Comparison of ENCODE assay signal across 1 cellular context in the genomic region with DNA sequence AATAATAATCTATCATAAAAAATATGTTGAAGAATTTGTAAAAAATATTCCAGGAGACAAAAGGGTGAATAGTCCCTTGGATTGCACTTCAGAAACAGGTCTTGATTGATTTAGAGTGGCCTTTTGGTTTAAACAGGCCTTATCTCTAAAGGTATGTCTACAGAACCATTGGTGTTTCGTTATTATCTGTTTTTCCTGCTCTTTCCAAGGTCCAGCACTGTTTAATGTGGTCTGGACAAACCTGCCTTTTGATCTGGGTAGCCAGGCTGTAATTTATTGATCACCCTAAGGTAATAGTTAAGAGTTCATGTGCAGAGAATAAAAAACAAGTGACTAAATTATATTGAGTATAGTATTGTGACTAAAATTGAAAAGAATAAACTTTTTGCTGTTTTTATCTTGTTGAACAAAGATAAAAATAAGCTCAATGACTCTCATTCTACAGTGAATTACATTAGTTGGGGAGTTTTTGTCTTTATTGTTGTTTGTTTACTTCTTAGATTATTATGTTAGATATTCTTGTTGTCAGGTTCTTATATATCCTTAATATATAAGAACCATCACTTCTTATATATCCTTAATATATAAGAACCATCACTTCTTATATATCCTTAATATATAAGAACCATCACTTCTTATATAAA.
A peak's percentile ranks its signal among the peaks of the same experiment; 100 is the strongest.
TF ChIP-seq lines count a peak whose summit lies in the region.

No MANE protein-coding gene starts in this region.

TF ChIP-seq in HepG2, 621 proteins besides CTCF, POLR2A, EP300 and RAD21 (continued from another document and continues in another):
- TF ChIP-seq TFDP2 (CRISPR knock-in tag; IDR thresholded peaks at IDR 0.05), result no peak
- no peak for TF ChIP-seq BRCA1 (CRISPR knock-in tag; IDR thresholded peaks at IDR 0.05)
- TF ChIP-seq, protein P1, sequence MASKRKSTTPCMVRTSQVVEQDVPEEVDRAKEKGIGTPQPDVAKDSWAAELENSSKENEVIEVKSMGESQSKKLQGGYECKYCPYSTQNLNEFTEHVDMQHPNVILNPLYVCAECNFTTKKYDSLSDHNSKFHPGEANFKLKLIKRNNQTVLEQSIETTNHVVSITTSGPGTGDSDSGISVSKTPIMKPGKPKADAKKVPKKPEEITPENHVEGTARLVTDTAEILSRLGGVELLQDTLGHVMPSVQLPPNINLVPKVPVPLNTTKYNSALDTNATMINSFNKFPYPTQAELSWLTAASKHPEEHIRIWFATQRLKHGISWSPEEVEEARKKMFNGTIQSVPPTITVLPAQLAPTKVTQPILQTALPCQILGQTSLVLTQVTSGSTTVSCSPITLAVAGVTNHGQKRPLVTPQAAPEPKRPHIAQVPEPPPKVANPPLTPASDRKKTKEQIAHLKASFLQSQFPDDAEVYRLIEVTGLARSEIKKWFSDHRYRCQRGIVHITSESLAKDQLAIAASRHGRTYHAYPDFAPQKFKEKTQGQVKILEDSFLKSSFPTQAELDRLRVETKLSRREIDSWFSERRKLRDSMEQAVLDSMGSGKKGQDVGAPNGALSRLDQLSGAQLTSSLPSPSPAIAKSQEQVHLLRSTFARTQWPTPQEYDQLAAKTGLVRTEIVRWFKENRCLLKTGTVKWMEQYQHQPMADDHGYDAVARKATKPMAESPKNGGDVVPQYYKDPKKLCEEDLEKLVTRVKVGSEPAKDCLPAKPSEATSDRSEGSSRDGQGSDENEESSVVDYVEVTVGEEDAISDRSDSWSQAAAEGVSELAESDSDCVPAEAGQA (IDR thresholded peaks at IDR 0.05; ENCODE audit: low read depth), result no peak
- TF ChIP-seq, protein P1 (CRISPR knock-in tag; IDR thresholded peaks at IDR 0.05; ENCODE audit: borderline replicate concordance), result no peak
- no peak for TF ChIP-seq ZNF235 (CRISPR knock-in tag; IDR thresholded peaks at IDR 0.05; ENCODE audit: borderline replicate concordance)
- TF ChIP-seq ZNF383 (CRISPR knock-in tag; IDR thresholded peaks at IDR 0.05; ENCODE audit: borderline replicate concordance), result no peak
- peak; percentile 99 for TF ChIP-seq CBFB (CRISPR knock-in tag; IDR thresholded peaks at IDR 0.05)
- TF ChIP-seq HMGA1 (CRISPR knock-in tag; conservative IDR thresholded peaks at IDR 0.05), result no peak
- TF ChIP-seq NR2F2 (IDR thresholded peaks at IDR 0.05; ENCODE audit: borderline replicate concordance, low read depth), result peak; percentile 96
- peak; percentile 90 for TF ChIP-seq SKI (IDR thresholded peaks at IDR 0.05; ENCODE audit: partially characterized antibody)
- peak; percentile 92 for TF ChIP-seq HNF4G (IDR thresholded peaks at IDR 0.05; ENCODE audit: borderline replicate concordance, low read depth, low read length)
- no peak for TF ChIP-seq HNF4G (CRISPR knock-in tag; IDR thresholded peaks at IDR 0.05; ENCODE audit: borderline replicate concordance, low read depth)
- no peak for TF ChIP-seq ZNF34 (CRISPR knock-in tag; IDR thresholded peaks at IDR 0.05; ENCODE audit: borderline replicate concordance)
- no peak for TF ChIP-seq DNMT3B (CRISPR knock-in tag; conservative IDR thresholded peaks at IDR 0.05)
- no peak for TF ChIP-seq ZNF275 (CRISPR knock-in tag; IDR thresholded peaks at IDR 0.05; ENCODE audit: borderline replicate concordance)
- TF ChIP-seq SAFB2 (CRISPR knock-in tag; IDR thresholded peaks at IDR 0.05; ENCODE audit: borderline replicate concordance, low read depth), result no peak
- no peak for TF ChIP-seq ZNF263 (CRISPR knock-in tag; IDR thresholded peaks at IDR 0.05)
- TF ChIP-seq MYNN (CRISPR knock-in tag; IDR thresholded peaks at IDR 0.05; ENCODE audit: low read depth), result no peak
- TF ChIP-seq ZNF577 (CRISPR knock-in tag; IDR thresholded peaks at IDR 0.05; ENCODE audit: borderline replicate concordance, low read depth), result no peak
- TF ChIP-seq, protein P2, sequence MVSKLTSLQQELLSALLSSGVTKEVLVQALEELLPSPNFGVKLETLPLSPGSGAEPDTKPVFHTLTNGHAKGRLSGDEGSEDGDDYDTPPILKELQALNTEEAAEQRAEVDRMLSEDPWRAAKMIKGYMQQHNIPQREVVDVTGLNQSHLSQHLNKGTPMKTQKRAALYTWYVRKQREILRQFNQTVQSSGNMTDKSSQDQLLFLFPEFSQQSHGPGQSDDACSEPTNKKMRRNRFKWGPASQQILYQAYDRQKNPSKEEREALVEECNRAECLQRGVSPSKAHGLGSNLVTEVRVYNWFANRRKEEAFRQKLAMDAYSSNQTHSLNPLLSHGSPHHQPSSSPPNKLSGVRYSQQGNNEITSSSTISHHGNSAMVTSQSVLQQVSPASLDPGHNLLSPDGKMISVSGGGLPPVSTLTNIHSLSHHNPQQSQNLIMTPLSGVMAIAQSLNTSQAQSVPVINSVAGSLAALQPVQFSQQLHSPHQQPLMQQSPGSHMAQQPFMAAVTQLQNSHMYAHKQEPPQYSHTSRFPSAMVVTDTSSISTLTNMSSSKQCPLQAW (CRISPR knock-in tag; IDR thresholded peaks at IDR 0.05), result peak; percentile 50; the same call in 1 of the 2 replicates
- no peak for TF ChIP-seq SYNCRIP (IDR thresholded peaks at IDR 0.05; ENCODE audit: insufficient read depth, low read depth, low read length)
- TF ChIP-seq XRCC5 (optimal IDR thresholded peaks at IDR 0.05; ENCODE audit: low read length), result no peak
- no peak for TF ChIP-seq SIN3A (IDR thresholded peaks at IDR 0.05; ENCODE audit: borderline replicate concordance, low read depth, low read length)
- peak; percentile 89 for TF ChIP-seq HNF1A (IDR thresholded peaks at IDR 0.05; ENCODE audit: low read depth)
- peak; percentile 89 for TF ChIP-seq HNF1A (CRISPR knock-in tag; IDR thresholded peaks at IDR 0.05; ENCODE audit: borderline replicate concordance)
- TF ChIP-seq HES4 (CRISPR knock-in tag; IDR thresholded peaks at IDR 0.05; ENCODE audit: borderline replicate concordance), result no peak
- peak; percentile 92 for TF ChIP-seq RARA (CRISPR knock-in tag; IDR thresholded peaks at IDR 0.05)
- peak; percentile 69; the same call in 1 of the 2 replicates for TF ChIP-seq ZNF614 (CRISPR knock-in tag; IDR thresholded peaks at IDR 0.05; ENCODE audit: borderline replicate concordance)
- peak; percentile 75; the same call in 1 of the 2 replicates for TF ChIP-seq FOSL1 (CRISPR knock-in tag; IDR thresholded peaks at IDR 0.05; ENCODE audit: borderline replicate concordance)
- TF ChIP-seq FOXO1 (CRISPR knock-in tag; IDR thresholded peaks at IDR 0.05), result peak; percentile 99
- TF ChIP-seq ZNF546 (CRISPR knock-in tag; conservative IDR thresholded peaks at IDR 0.05), result no peak
- TF ChIP-seq ZNF629 (CRISPR knock-in tag; conservative IDR thresholded peaks at IDR 0.05), result peak; percentile 66
- TF ChIP-seq ZBTB7B (CRISPR knock-in tag; IDR thresholded peaks at IDR 0.05), result peak; percentile 65; the same call in 1 of the 2 replicates
- no peak for TF ChIP-seq PCBP2 (optimal IDR thresholded peaks at IDR 0.05; ENCODE audit: low read depth, low read length, poor library complexity, severe bottlenecking)
- no peak for TF ChIP-seq JARID2 (CRISPR knock-in tag; IDR thresholded peaks at IDR 0.05; ENCODE audit: insufficient replicate concordance)
- TF ChIP-seq ZNF660 (CRISPR knock-in tag; IDR thresholded peaks at IDR 0.05; ENCODE audit: borderline replicate concordance, low read depth), result no peak
- no peak for TF ChIP-seq SUZ12 (IDR thresholded peaks at IDR 0.05; ENCODE audit: low read depth, low read length)
- no peak for TF ChIP-seq KLF9 (CRISPR knock-in tag; IDR thresholded peaks at IDR 0.05; ENCODE audit: low read depth)
- no peak for TF ChIP-seq ZNF33A (CRISPR knock-in tag; IDR thresholded peaks at IDR 0.05; ENCODE audit: borderline replicate concordance)
- TF ChIP-seq ZNF564 (CRISPR knock-in tag; IDR thresholded peaks at IDR 0.05), result no peak
- TF ChIP-seq ZSCAN21 (CRISPR knock-in tag; IDR thresholded peaks at IDR 0.05; ENCODE audit: borderline replicate concordance), result no peak
- TF ChIP-seq ZSCAN20 (CRISPR knock-in tag; IDR thresholded peaks at IDR 0.05; ENCODE audit: borderline replicate concordance), result 0 out of 2 replicates have a peak, but pooled peaks have one; percentile 31
- no peak for TF ChIP-seq PAX8 (CRISPR knock-in tag; IDR thresholded peaks at IDR 0.05; ENCODE audit: borderline replicate concordance)
- no peak for TF ChIP-seq ZFP37 (CRISPR knock-in tag; IDR thresholded peaks at IDR 0.05; ENCODE audit: borderline replicate concordance)
- no peak for TF ChIP-seq ZNF441 (CRISPR knock-in tag; IDR thresholded peaks at IDR 0.05; ENCODE audit: borderline replicate concordance)
- TF ChIP-seq KLF16 (CRISPR knock-in tag; IDR thresholded peaks at IDR 0.05), result peak in 1 of 2 experiments; percentile 50; a peak in 1 of 4 replicates
- no peak for TF ChIP-seq ZNF160 (CRISPR knock-in tag; IDR thresholded peaks at IDR 0.05)
- TF ChIP-seq, protein P3, sequence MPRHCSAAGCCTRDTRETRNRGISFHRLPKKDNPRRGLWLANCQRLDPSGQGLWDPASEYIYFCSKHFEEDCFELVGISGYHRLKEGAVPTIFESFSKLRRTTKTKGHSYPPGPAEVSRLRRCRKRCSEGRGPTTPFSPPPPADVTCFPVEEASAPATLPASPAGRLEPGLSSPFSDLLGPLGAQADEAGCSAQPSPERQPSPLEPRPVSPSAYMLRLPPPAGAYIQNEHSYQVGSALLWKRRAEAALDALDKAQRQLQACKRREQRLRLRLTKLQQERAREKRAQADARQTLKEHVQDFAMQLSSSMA (CRISPR knock-in tag; IDR thresholded peaks at IDR 0.05), result no peak
- no peak for TF ChIP-seq KLF15 (CRISPR knock-in tag; IDR thresholded peaks at IDR 0.05; ENCODE audit: borderline replicate concordance)
- no peak for TF ChIP-seq SMC3 (IDR thresholded peaks at IDR 0.05; ENCODE audit: low read length)
